ENCODE assay signal across 8 cellular contexts in the genomic region with DNA sequence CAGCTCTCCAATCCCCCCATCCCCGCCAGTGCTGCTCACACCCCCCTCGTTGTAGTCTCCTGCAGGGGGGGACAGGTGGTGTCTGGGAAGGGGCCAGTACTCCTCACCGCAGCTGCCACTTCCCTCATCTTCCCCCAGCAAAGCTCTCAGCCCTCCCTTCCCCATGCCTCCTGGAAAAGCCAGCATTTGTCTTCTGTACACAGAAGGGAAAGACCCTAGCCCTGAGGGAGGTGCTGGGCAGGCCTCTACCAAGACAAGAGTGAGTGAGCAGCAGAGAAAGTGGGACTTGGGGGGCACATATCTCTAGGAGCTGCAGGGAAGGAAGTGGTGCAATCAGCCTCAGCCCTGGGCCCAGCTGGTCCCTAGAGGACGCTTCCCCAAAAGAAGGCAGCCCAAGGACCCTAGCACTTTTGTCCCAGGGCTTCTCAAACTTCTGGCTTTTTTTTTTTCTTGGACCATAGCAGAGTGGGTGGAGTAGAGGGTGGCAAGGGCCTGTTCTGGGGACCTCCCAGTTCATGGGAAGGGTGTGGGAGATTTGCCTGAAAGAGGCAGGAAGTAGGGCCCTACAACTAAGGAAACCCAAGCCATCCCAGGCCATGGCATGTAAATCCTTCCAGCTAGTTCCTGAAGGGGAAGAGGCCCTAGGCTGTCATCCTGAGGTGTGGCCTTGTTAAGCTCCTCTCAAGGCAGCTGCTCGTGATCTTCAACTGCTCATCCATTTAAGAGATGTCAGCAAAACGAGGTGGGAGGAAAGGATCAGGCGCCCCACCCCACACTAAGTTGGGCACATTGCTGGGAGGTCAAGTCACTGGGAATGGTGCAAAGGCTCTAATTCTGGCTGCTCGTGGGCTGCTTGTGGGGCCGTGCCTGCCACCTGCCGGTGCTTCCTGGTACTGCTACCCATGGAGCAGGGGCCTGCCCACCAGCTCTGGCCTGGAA. TPM values are rescaled to one million over a fixed set of nuclear protein-coding genes. Genes with fewer than 3 reads are reported as not detected.
DNase-seq lines count a peak whose midpoint lies in the region; ATAC-seq, FAIRE-seq and TF ChIP-seq lines count a peak whose summit lies in the region.

No MANE protein-coding gene starts in this region.

- peak; percentile 73 to 77 for TF ChIP-seq RAD21 in A549 (conservative IDR thresholded peaks at IDR 0.05 in 1 of 2, IDR thresholded peaks at IDR 0.05 in 1 of 2)

- peak overlapping the region; percentile 56 for H3K27ac Mint-ChIP-seq in activated CD4-positive, alpha-beta T cell treated with anti-CD3 and anti-CD28 coated beads for 36 hours

- peaks cover 57% of the 10 kb centered on the region for H3K4me1 ChIP-seq in A549
- peaks cover 36 to 58% of the 10 kb centered on the region in 2 donors for H3K4me1 ChIP-seq in left lung

- no peak overlapping the region for H3K4me3 ChIP-seq in A549
- H3K4me3 ChIP-seq in choroid plexus epithelial cell (ENCODE audit: low read depth, low read length), result no peak overlapping the region
- no peak overlapping the region for H3K4me3 ChIP-seq in left lung

- peaks cover 8 to 59% of the 10 kb centered on the region in 2 donors for H3K36me3 ChIP-seq in left lung

- H3K27ac ChIP-seq in A549 (peak overlapping the region; percentile 90 to 100), left lung (peak overlapping the region; percentile 74 to 85)

- peak; percentile 69 for TF ChIP-seq CTCF in A549 (IDR thresholded peaks at IDR 0.05)
- peak; percentile 97 for TF ChIP-seq CTCF in GM12874 (IDR thresholded peaks at IDR 0.05; ENCODE audit: insufficient read depth, low read depth, low read length)
- peak; percentile 99 for TF ChIP-seq CTCF in choroid plexus epithelial cell (conservative IDR thresholded peaks at IDR 0.05; ENCODE audit: low read depth, low read length)
- TF ChIP-seq CTCF in left lung (IDR thresholded peaks at IDR 0.05), result peak; percentile 98

- H3K9me3 ChIP-seq in A549, result no peaks in the 10 kb centered on the region
- H3K9me3 ChIP-seq in left lung, result no peaks in the 10 kb centered on the region

- 8% methylated on average over 7 of the region's 10 CpGs for WGBS in A549 (ENCODE audit: missing lambda C conversion rate)

- H3K4me1 Mint-ChIP-seq in activated CD4-positive, alpha-beta T cell treated with anti-CD3 and anti-CD28 coated beads for 36 hours, result peaks cover 17% of the 10 kb centered on the region

- FAIRE-seq in A549 (lab: Jason Lieb, UNC), result no peak

- no peaks in the 10 kb centered on the region for H3K9me3 Mint-ChIP-seq in activated CD4-positive, alpha-beta T cell treated with anti-CD3 and anti-CD28 coated beads for 36 hours (ENCODE audit: low read depth)

- H3K36me3 Mint-ChIP-seq in activated CD4-positive, alpha-beta T cell treated with anti-CD3 and anti-CD28 coated beads for 36 hours (ENCODE audit: low read depth), result peaks cover 29% of the 10 kb centered on the region

- POLR2A ChIA-PET in A549 (lab: Yijun Ruan, JAX), result interaction anchor here (0.9 to 2.7 kb wide), 7 partner anchors 8 to 32 kb away, joined by 3 to 20 read pairs (median 4); a partner anchor contains a TSS
- POLR2A ChIA-PET in activated CD4-positive, alpha-beta T cell treated with anti-CD3 and anti-CD28 coated beads for 36 hours (lab: Charles Lee), result interaction anchor here (0.6 to 3.9 kb wide), 9 partner anchors 8 to 541 kb away, joined by 3 to 30 read pairs (median 4); a partner anchor contains a TSS

- TF ChIP-seq EP300 in A549 (IDR thresholded peaks at IDR 0.05), result no peak

- CTCF ChIA-PET in A549 (lab: Yijun Ruan, JAX), result interaction anchor here (0.5 to 11.2 kb wide), 25 partner anchors 12 to 214 kb away, joined by 3 to 208 read pairs (median 5); a partner anchor contains a TSS
- CTCF ChIA-PET in activated CD4-positive, alpha-beta T cell treated with anti-CD3 and anti-CD28 coated beads for 36 hours (lab: Charles Lee), result interaction anchor here (0.6 to 4.7 kb wide), 32 partner anchors 9 to 1950 kb away, joined by 3 to 194 read pairs (median 4); a partner anchor contains a TSS

- ATAC-seq in A549 (peak; percentile 44 to 67), left lung (peak; percentile 90), GM18907 (IDR thresholded peaks at IDR 0.05; ENCODE audit: unreplicated experiment) (no peak)
- peak; percentile 74 for ATAC-seq in activated CD4-positive, alpha-beta T cell treated with anti-CD3 and anti-CD28 coated beads for 36 hours

- H3K4me3 Mint-ChIP-seq in activated CD4-positive, alpha-beta T cell treated with anti-CD3 and anti-CD28 coated beads for 36 hours, result no peak overlapping the region

- TF ChIP-seq POLR2A in A549 (IDR thresholded peaks at IDR 0.05; ENCODE audit: low read length), result no peak

- H3K27me3 ChIP-seq in left lung, result no peaks in the 10 kb centered on the region

- H3K4me2 ChIP-seq in A549, result peak overlapping the region; percentile 49

- intact Hi-C loops in activated CD4-positive, alpha-beta T cell treated with anti-CD3 and anti-CD28 coated beads for 36 hours (cut with DNase I, micrococcal nuclease), result loop anchor here (1.0 kb wide), 2 partner anchors 8 to 32 kb away; no protein-coding TSS in a partner anchor
- intact Hi-C loops in left lung (cut with DNase I), result loop anchor here in 1 of 2 donors (5.0 kb wide), 1 partner anchor 35 kb away; no protein-coding TSS in a partner anchor

- H3K27me3 Mint-ChIP-seq in activated CD4-positive, alpha-beta T cell treated with anti-CD3 and anti-CD28 coated beads for 36 hours, result no peaks in the 10 kb centered on the region

- DNase-seq in A549 (ENCODE audit: low read depth in 1 of 2, low spot score in 1 of 2) (peak; percentile 69 to 79), NCI-H2227 treated with DMSO at 0.1 percent for 48 hours (lab: John Stamatoyannopoulos, UW) (peak; percentile 22), choroid plexus epithelial cell (ENCODE audit: low read depth) (peak; percentile 77), left lung (peak in 1 of 2 donors; percentile 94)
- peak; percentile 87 for DNase-seq in activated CD4-positive, alpha-beta T cell treated with anti-CD3 and anti-CD28 coated beads for 36 hours
- peak; percentile 80 for DNase-seq in stimulated activated CD4-positive, alpha-beta T cell treated with anti-CD3 and anti-CD28 coated beads, Interleukin-4, amount 100 ng/mL, for 24 hours

TF ChIP-seq in A549, 52 proteins besides CTCF, POLR2A, EP300 and RAD21:
- 0 out of 2 replicates have a peak, but pooled peaks have one; percentile 27 for TF ChIP-seq FOSB (CRISPR knock-in tag; IDR thresholded peaks at IDR 0.05)
- TF ChIP-seq MAFK (IDR thresholded peaks at IDR 0.05; ENCODE audit: partially characterized antibody), result peak; percentile 83
- peak; percentile 91 for TF ChIP-seq SMC3 (IDR thresholded peaks at IDR 0.05)
- TF ChIP-seq TP53 (CRISPR knock-in tag; IDR thresholded peaks at IDR 0.05), result no peak
- no peak for TF ChIP-seq FOSL2 (IDR thresholded peaks at IDR 0.05)
- peak; percentile 2; the same call in 1 of the 2 replicates for TF ChIP-seq FOSL2 (CRISPR knock-in tag; IDR thresholded peaks at IDR 0.05)
- no peak for TF ChIP-seq HOXB5 (CRISPR knock-in tag; IDR thresholded peaks at IDR 0.05)

RNA-seq across cellular contexts. Expression of a gene that starts 12.6 kb away (rescaled TPM):
- 23.1 and 23.5 TPM in 2 replicates for polyA plus RNA-seq in A549 (2011; rRNA removed)
- polyA plus RNA-seq in A549 (2012; cell fraction: cytosol; rRNA removed), result 26.7 and 39.4 TPM in 2 replicates
- polyA plus RNA-seq in A549 (2012; cell fraction: nucleus; rRNA removed), result 101 and 103 TPM in 2 replicates
- 11.6 to 16.3 TPM (median 14.7 TPM) in 3 replicates for polyA plus RNA-seq in A549 (2017; fragmentation: RNase III; extraction: RNeasy Plus Mini Kit Qiagen cat#74134 plus additional on column Dnase treatment)
- polyA minus RNA-seq in A549 (2011; rRNA and poly(A)+ RNA removed), result 36.5 and 49.9 TPM in 2 replicates
- total RNA-seq in activated CD4-positive, alpha-beta T cell treated with anti-CD3 and anti-CD28 coated beads for 36 hours, result 10 to 100 TPM; 29.7 to 31.2 TPM
- total RNA-seq in left lung, result 10 to 100 TPM; 10.2 to 28.0 TPM

RNA-seq across cellular contexts. Expression of a gene that starts 27.6 kb away (rescaled TPM):
- 45.4 and 47.2 TPM in 2 replicates for polyA plus RNA-seq in A549 (2011; rRNA removed)
- 19.4 and 20.5 TPM in 2 replicates for polyA plus RNA-seq in A549 (2012; cell fraction: cytosol; rRNA removed)
- 9.2 and 17.5 TPM in 2 replicates for polyA plus RNA-seq in A549 (2012; cell fraction: nucleus; rRNA removed)
- polyA plus RNA-seq in A549 (2017; fragmentation: RNase III; extraction: RNeasy Plus Mini Kit Qiagen cat#74134 plus additional on column Dnase treatment), result 38.5 to 42.5 TPM (median 39.4 TPM) in 3 replicates
- 9.9 and 11.4 TPM in 2 replicates for polyA minus RNA-seq in A549 (2011; rRNA and poly(A)+ RNA removed)
- 10 to 100 TPM; 66.8 to 72.2 TPM for total RNA-seq in activated CD4-positive, alpha-beta T cell treated with anti-CD3 and anti-CD28 coated beads for 36 hours
- 10 to 100 TPM; 47.7 to 56.0 TPM for total RNA-seq in left lung
